9 cellular contexts compared by ENCODE assay signal in genomic region chr17:50686494-50687199, GRCh38. TPM values are rescaled to one million over a fixed set of nuclear protein-coding genes. Genes with fewer than 3 reads are reported as not detected.
A peak's percentile ranks its signal among the peaks of the same experiment; 100 is the strongest.
DNase-seq lines count a peak whose midpoint lies in the region; ATAC-seq and TF ChIP-seq lines count a peak whose summit lies in the region.
"Had no signal": no experiment of that assay in that cellular context is flagged by ENCODE, and none has a peak within 500 bp of the region (broad histone marks: within the 10 kb centered on the region; RNA-seq: fewer than 3 reads in every experiment).

No MANE protein-coding gene starts in this region.

- H3K27ac ChIP-seq in sigmoid colon, result peak overlapping the region; percentile 75 to 88 (median 80)

- peak overlapping the region; percentile 81 for H3K27ac Mint-ChIP-seq in T-helper 17 cell

- intact Hi-C loops in left cardiac atrium (cut with DNase I), result no loop called here
- intact Hi-C loops in sigmoid colon (cut with DNase I), result loop anchor here (2.0 kb wide), 1 partner anchor 20 kb away; the partner anchor contains the start of gene ANKRD40

- peaks cover 5% of the 10 kb centered on the region for H3K36me3 Mint-ChIP-seq in T-helper 17 cell (ENCODE audit: low read depth)

- peaks cover 12% of the 10 kb centered on the region for H3K4me1 Mint-ChIP-seq in T-helper 17 cell

- no peak for ATAC-seq in T-helper 17 cell
- ATAC-seq in left cardiac atrium, result peak; percentile 78 to 86
- ATAC-seq in HG03159 (IDR thresholded peaks at IDR 0.05; ENCODE audit: unreplicated experiment), result no peak

- no peaks in the 10 kb centered on the region for H3K36me3 ChIP-seq in sigmoid colon

- H3K4me3 ChIP-seq in sigmoid colon, result no peak overlapping the region

- TF ChIP-seq POLR2A in sigmoid colon (IDR thresholded peaks at IDR 0.05), result no peak

- H3K27me3 Mint-ChIP-seq in T-helper 17 cell, result peaks cover 11% of the 10 kb centered on the region

- peak in 2 of 4 donors; percentile 10 to 48 for TF ChIP-seq EP300 in sigmoid colon (IDR thresholded peaks at IDR 0.05)

- H3K4me1 ChIP-seq in sigmoid colon, result peaks cover 0 to 60% (median 44%) of the 10 kb centered on the region in 4 donors

- WGBS in sigmoid colon, 2 donors, result 14 to 56% methylated on average over 14 of the region's 14 CpGs

- H3K4me3 Mint-ChIP-seq in T-helper 17 cell, result no peak overlapping the region

- DNase-seq in EL, result peak; percentile 86
- no peak for DNase-seq in T-helper 17 cell
- peak; percentile 83 for DNase-seq in left cardiac atrium
- peak; percentile 95 for DNase-seq in sigmoid colon
- DNase-seq in activated T-cell treated with anti-CD3 and anti-CD28 coated beads, Interleukin-2, amount 50 U/mL, for 1 hour, result no peak
- DNase-seq in SKM-1 (lab: John Stamatoyannopoulos, UW; ENCODE audit: unreplicated experiment), result no peak
- DNase-seq in stimulated activated CD4-positive, alpha-beta T cell treated with anti-CD3 and anti-CD28 coated beads, Interleukin-15, amount 100 ng/mL, for 24 hours, result no peak
- DNase-seq: retina had no signal

- H3K27me3 ChIP-seq in sigmoid colon, result no peaks in the 10 kb centered on the region

- H3K9me3 ChIP-seq in T-helper 17 cell (ENCODE audit: control insufficient read depth, low read length, poor library complexity, severe bottlenecking), result no peaks in the 10 kb centered on the region
- no peaks in the 10 kb centered on the region for H3K9me3 ChIP-seq in sigmoid colon

- TF ChIP-seq CTCF in sigmoid colon (IDR thresholded peaks at IDR 0.05), result no peak

RNA-seq across cellular contexts. Expression of gene ANKRD40, which starts 21.1 kb away (rescaled TPM):
- total RNA-seq in T-helper 17 cell (10 to 100 TPM; 24.3 to 25.6 TPM), left cardiac atrium (10 to 100 TPM; 43.8 to 45.4 TPM), sigmoid colon (10 to 100 TPM; 51.2 to 76.3 (median 63.7) TPM)
- polyA plus RNA-seq in sigmoid colon, result 10 to 100 TPM; 12.3 to 14.4 (median 12.9) TPM

RNA-seq across cellular contexts. Expression of gene LUC7L3, which starts 32.8 kb away (rescaled TPM):
- total RNA-seq in T-helper 17 cell (100 to 1,000 TPM; 129 to 155 TPM), left cardiac atrium (10 to 100 TPM; 49.4 to 66.9 TPM), sigmoid colon (100 to 1,000 TPM in 1 of 4 donors, 10 to 100 TPM in 3; 65.6 to 165 (median 76.2) TPM)
- 100 to 1,000 TPM in 1 of 3 donors, 10 to 100 TPM in 2; 43.2 to 188 (median 70.8) TPM for polyA plus RNA-seq in sigmoid colon

RNA-seq across cellular contexts. Expression of gene ABCC3, which starts 52.0 kb away (rescaled TPM):
- total RNA-seq in T-helper 17 cell, result 10 to 100 TPM in 1 of 2 donors, 1 to 10 TPM in 1; 3.3 to 58.0 TPM
- total RNA-seq in left cardiac atrium, result 1 to 10 TPM; 1.4 to 5.2 TPM
- total RNA-seq in sigmoid colon, result 1 to 10 TPM in 3 of 4 donors, under 1 TPM in 1; 0.71 to 2.6 (median 1.8) TPM
- polyA plus RNA-seq in sigmoid colon, result 10 to 100 TPM; 11.4 to 94.1 (median 12.3) TPM

Comparison
In these comparisons a context has a peak if more than half of its experiments do, and no peak if none do; other contexts are left out.
1. DNase-seq: peak in EL (single experiment), left cardiac atrium (single experiment) and sigmoid colon (single experiment); none in T-helper 17 cell (0 of 3), activated T-cell treated with anti-CD3 and anti-CD28 coated beads, Interleukin-2, amount 50 U/mL, for 1 hour (single experiment), SKM-1 (single experiment) and stimulated activated CD4-positive, alpha-beta T cell treated with anti-CD3 and anti-CD28 coated beads, Interleukin-15, amount 100 ng/mL, for 24 hours (single experiment).
2. ATAC-seq: peak in left cardiac atrium (2 of 2); none in T-helper 17 cell (single experiment) and HG03159 (single experiment).